In the genomic region with DNA sequence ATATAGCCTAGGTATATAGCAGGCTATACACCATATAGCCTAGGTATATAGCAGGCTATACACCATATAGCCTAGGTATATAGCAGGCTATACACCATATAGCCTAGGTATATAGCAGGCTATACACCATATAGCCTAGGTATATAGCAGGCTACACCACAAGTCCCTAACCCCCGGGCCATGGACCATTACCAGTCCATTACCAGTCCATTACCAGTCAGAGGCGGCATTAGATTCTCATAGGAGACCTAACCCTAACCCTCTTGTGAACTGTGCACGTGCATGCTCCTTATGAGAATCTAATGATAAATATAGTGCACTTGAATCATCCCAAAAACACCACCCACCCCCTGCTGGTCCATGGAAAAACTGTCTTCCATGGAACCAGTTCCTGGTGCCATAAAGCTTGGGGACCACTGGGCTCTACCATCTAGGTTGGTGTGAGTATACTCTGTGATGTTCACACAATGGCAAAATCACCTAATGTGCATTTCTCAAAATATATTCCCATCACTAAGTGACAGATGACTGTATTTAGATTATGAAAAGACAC, we compare ENCODE assay signal across 18 cellular contexts. TPM values are rescaled to one million over a fixed set of nuclear protein-coding genes. Genes with fewer than 3 reads are reported as not detected.
DNase-seq lines count a peak whose midpoint lies in the region; ATAC-seq and TF ChIP-seq lines count a peak whose summit lies in the region.
"Had no signal": no experiment of that assay in that cellular context is flagged by ENCODE, and none has a peak within 500 bp of the region (broad histone marks: within the 10 kb centered on the region; RNA-seq: fewer than 3 reads in every experiment).

No MANE protein-coding gene starts in this region.

- POLR2A ChIA-PET in CD4-positive, alpha-beta memory T cell (lab: Charles Lee; ENCODE audit: partially characterized antibody): interaction anchor here (0.6 to 2.3 kb wide), 3 partner anchors 11 to 110 kb away, joined by 3 to 7 read pairs (median 3); partner anchors contain the start of gene RRAGA
- POLR2A ChIA-PET in naive thymus-derived CD8-positive, alpha-beta T cell (lab: Charles Lee): interaction anchor here (0.9 kb wide), 1 partner anchor 62 kb away, joined by 3 read pairs; no protein-coding TSS in a partner anchor

- H3K4me1 Mint-ChIP-seq in CD4-positive, alpha-beta memory T cell: peaks cover 25 to 64% (median 47%) of the 10 kb centered on the region in 4 donors
- peaks cover 3% of the 10 kb centered on the region for H3K4me1 Mint-ChIP-seq in endodermal cell
- peaks cover 11 to 53% (median 48%) of the 10 kb centered on the region in 4 donors for H3K4me1 Mint-ChIP-seq in naive thymus-derived CD8-positive, alpha-beta T cell

- H3K36me3 ChIP-seq in CD4-positive, alpha-beta memory T cell (ENCODE audit: insufficient read depth, low read length): peaks cover 45% of the 10 kb centered on the region
- H3K36me3 ChIP-seq in endodermal cell (ENCODE audit: control insufficient read depth, insufficient read depth, low read length): peaks cover 66% of the 10 kb centered on the region

- H3K4me1 ChIP-seq in CD4-positive, alpha-beta memory T cell (ENCODE audit: insufficient read depth, low read length): peaks cover 44% of the 10 kb centered on the region
- H3K4me1 ChIP-seq in endodermal cell (ENCODE audit: control insufficient read depth, insufficient read depth, low read length): no peaks in the 10 kb centered on the region

- peak; percentile 17 for TF ChIP-seq CTCF in HFF-Myc (IDR thresholded peaks at IDR 0.05; ENCODE audit: low read depth, low read length, missing control alignments)
- peak; percentile 22 for TF ChIP-seq CTCF in endodermal cell (conservative IDR thresholded peaks at IDR 0.05)

- H3K4me3 Mint-ChIP-seq in CD4-positive, alpha-beta memory T cell: no peak overlapping the region
- H3K4me3 Mint-ChIP-seq in endodermal cell: no peak overlapping the region
- H3K4me3 Mint-ChIP-seq in naive thymus-derived CD8-positive, alpha-beta T cell: peak overlapping the region in 3 of 10 donors; percentile 10 to 64 (median 38)
- H3K4me3 Mint-ChIP-seq: dendritic cell treated with granulocyte-macrophage colony-stimulating factor and Interleukin-4, amounts not matched to agents 40 ng/mL and 50 ng/mL, for 4 days; stimulated activated naive B cell treated with anti-CD40 and anti-IgM and Interleukin-4, amounts not matched to agents 10 μg/mL and 1 μg/mL and 100 μg/mL, for 72 hours had no signal

- H3K9ac ChIP-seq in endodermal cell (ENCODE audit: extremely low read depth, low read length, poor library complexity, severe bottlenecking): no peak overlapping the region
- H3K9ac ChIP-seq: KMS-11 had no signal

- H3K27me3 Mint-ChIP-seq in CD4-positive, alpha-beta memory T cell: no peaks in the 10 kb centered on the region
- H3K27me3 Mint-ChIP-seq in endodermal cell (ENCODE audit: insufficient read depth): no peaks in the 10 kb centered on the region
- no peaks in the 10 kb centered on the region for H3K27me3 Mint-ChIP-seq in naive thymus-derived CD8-positive, alpha-beta T cell
- H3K27me3 Mint-ChIP-seq: dendritic cell treated with granulocyte-macrophage colony-stimulating factor and Interleukin-4, amounts not matched to agents 40 ng/mL and 50 ng/mL, for 4 days; stimulated activated naive B cell treated with anti-CD40 and anti-IgM and Interleukin-4, amounts not matched to agents 10 μg/mL and 1 μg/mL and 100 μg/mL, for 72 hours had no signal

- no peaks in the 10 kb centered on the region for H3K9me3 Mint-ChIP-seq in CD4-positive, alpha-beta memory T cell
- H3K9me3 Mint-ChIP-seq in endodermal cell: no peaks in the 10 kb centered on the region
- no peaks in the 10 kb centered on the region for H3K9me3 Mint-ChIP-seq in naive thymus-derived CD8-positive, alpha-beta T cell
- H3K9me3 Mint-ChIP-seq: dendritic cell treated with granulocyte-macrophage colony-stimulating factor and Interleukin-4, amounts not matched to agents 40 ng/mL and 50 ng/mL, for 4 days; stimulated activated naive B cell treated with anti-CD40 and anti-IgM and Interleukin-4, amounts not matched to agents 10 μg/mL and 1 μg/mL and 100 μg/mL, for 72 hours had no signal

- H3K27ac ChIP-seq in CD4-positive, alpha-beta memory T cell (ENCODE audit: low read depth, low read length): no peak overlapping the region
- no peak overlapping the region for H3K27ac ChIP-seq in endodermal cell (ENCODE audit: low read depth, low read length)
- H3K27ac ChIP-seq: KMS-11, transverse colon had no signal

- WGBS in endodermal cell (ENCODE audit: insufficient coverage in 1 of 2, insufficient read length in 1 of 2), 2 experiments: 97 to 100% methylated on average over 2 to 3 of the region's 3 CpGs

- H3K27ac Mint-ChIP-seq in CD4-positive, alpha-beta memory T cell: peak overlapping the region in 5 of 7 donors; percentile 31 to 95 (median 84)
- H3K27ac Mint-ChIP-seq in endodermal cell: no peak overlapping the region
- peak overlapping the region in 7 of 10 donors; percentile 27 to 98 (median 90) for H3K27ac Mint-ChIP-seq in naive thymus-derived CD8-positive, alpha-beta T cell
- H3K27ac Mint-ChIP-seq: dendritic cell treated with granulocyte-macrophage colony-stimulating factor and Interleukin-4, amounts not matched to agents 40 ng/mL and 50 ng/mL, for 4 days; stimulated activated naive B cell treated with anti-CD40 and anti-IgM and Interleukin-4, amounts not matched to agents 10 μg/mL and 1 μg/mL and 100 μg/mL, for 72 hours had no signal

- H3K36me3 Mint-ChIP-seq in CD4-positive, alpha-beta memory T cell: peaks cover 57 to 72% of the 10 kb centered on the region in 2 donors
- H3K36me3 Mint-ChIP-seq in endodermal cell (ENCODE audit: low read depth): peaks cover 68% of the 10 kb centered on the region
- H3K36me3 Mint-ChIP-seq in naive thymus-derived CD8-positive, alpha-beta T cell: peaks cover 5 to 69% (median 30%) of the 10 kb centered on the region in 3 donors

- intact Hi-C loops in CD4-positive, alpha-beta memory T cell (cut with micrococcal nuclease): no loop called here

- no peaks in the 10 kb centered on the region for H3K27me3 ChIP-seq in CD4-positive, alpha-beta memory T cell (ENCODE audit: insufficient read depth, low read length)
- H3K27me3 ChIP-seq in endodermal cell (ENCODE audit: control insufficient read depth, insufficient read depth, low read length, poor library complexity, severe bottlenecking): no peaks in the 10 kb centered on the region
- H3K27me3 ChIP-seq: transverse colon had no signal

- DNase-seq in CD4-positive, alpha-beta memory T cell: no peak
- no peak for DNase-seq in HFF-Myc (ENCODE audit: extremely low read depth, low read depth)
- DNase-seq in endodermal cell: no peak
- DNase-seq in naive thymus-derived CD8-positive, alpha-beta T cell: no peak
- DNase-seq in stimulated activated CD8-positive, alpha-beta memory T cell treated with anti-CD3 and anti-CD28 coated beads, Interleukin-4, amount 100 ng/mL, for 48 hours: no peak
- DNase-seq in DMS 273 treated with DMSO at 0.1 percent for 48 hours (lab: John Stamatoyannopoulos, UW): no peak
- DNase-seq in SW 1271 (lab: John Stamatoyannopoulos, UW): no peak
- DNase-seq: activated naive CD4-positive, alpha-beta T cell treated with anti-CD3 and anti-CD28 coated beads, Interleukin-2, amount 50 U/mL, for 16 hours; AML-193; EL; left colon; NCI-H1092 treated with DMSO at 0.1 percent for 48 hours; NCI-H2081 treated with DMSO at 0.1 percent for 48 hours; stimulated activated naive B cell treated with anti-CD40 and anti-IgM and Interleukin-4, amounts not matched to agents 10 μg/mL and 1 μg/mL and 100 μg/mL, for 72 hours; transverse colon had no signal

- H3K9me3 ChIP-seq in CD4-positive, alpha-beta memory T cell (ENCODE audit: control insufficient read depth in 1 of 2, low read length in 2 of 2): no peaks in the 10 kb centered on the region
- H3K9me3 ChIP-seq in endodermal cell (ENCODE audit: control insufficient read depth, low read length): no peaks in the 10 kb centered on the region
- H3K9me3 ChIP-seq: transverse colon had no signal

- CTCF ChIA-PET in CD4-positive, alpha-beta memory T cell (lab: Charles Lee; ENCODE audit: partially characterized antibody): interaction anchor here (0.7 to 4.9 kb wide), 5 partner anchors 10 to 342 kb away, joined by 4 to 23 read pairs (median 5); no protein-coding TSS in a partner anchor

- no peak for ATAC-seq in naive thymus-derived CD8-positive, alpha-beta T cell
- ATAC-seq: left colon; sciatic nerve; stimulated activated naive B cell treated with anti-CD40 and anti-IgM and Interleukin-4, amounts not matched to agents 10 μg/mL and 1 μg/mL and 100 μg/mL, for 72 hours had no signal

- no peak overlapping the region for H3K4me3 ChIP-seq in CD4-positive, alpha-beta memory T cell (ENCODE audit: low read length in 2 of 2)
- no peak overlapping the region for H3K4me3 ChIP-seq in HFF-Myc (replicated peaks; ENCODE audit: low read depth, low read length)
- no peak overlapping the region for H3K4me3 ChIP-seq in endodermal cell (ENCODE audit: low read length)
- H3K4me3 ChIP-seq: transverse colon had no signal

RNA-seq across cellular contexts. Expression of gene PLIN2, which starts 4.7 kb away (rescaled TPM):
- total RNA-seq in CD4-positive, alpha-beta memory T cell: 10 to 100 TPM; 52.6 to 57.7 TPM
- 100 to 1,000 TPM; 102 to 148 TPM for polyA plus RNA-seq in CD4-positive, alpha-beta memory T cell
- 10 to 100 TPM; 30.1 to 33.3 TPM for total RNA-seq in endodermal cell
- 54.7 TPM for polyA plus RNA-seq in endodermal cell (2013, experiment 1 of 2)
- 48.9 TPM for polyA plus RNA-seq in endodermal cell (2013, experiment 2 of 2)
- 10 to 100 TPM; 50.3 to 53.0 TPM for total RNA-seq in naive thymus-derived CD8-positive, alpha-beta T cell
- polyA plus RNA-seq in naive thymus-derived CD8-positive, alpha-beta T cell: 100 to 1,000 TPM in 1 of 3 donors, 10 to 100 TPM in 2; 62.7 to 105 (median 65.7) TPM

RNA-seq across cellular contexts. Expression of gene HAUS6, which starts 19.9 kb away (rescaled TPM):
- total RNA-seq in CD4-positive, alpha-beta memory T cell: 10 to 100 TPM; 19.4 to 20.9 TPM
- 1 to 10 TPM; 6.7 to 7.6 TPM for polyA plus RNA-seq in CD4-positive, alpha-beta memory T cell
- total RNA-seq in endodermal cell: 10 to 100 TPM; 26.3 to 45.4 TPM
- polyA plus RNA-seq in endodermal cell (2013, experiment 1 of 2): 32.4 TPM
- polyA plus RNA-seq in endodermal cell (2013, experiment 2 of 2): 34.4 TPM
- total RNA-seq in naive thymus-derived CD8-positive, alpha-beta T cell: 10 to 100 TPM; 22.1 TPM
- polyA plus RNA-seq in naive thymus-derived CD8-positive, alpha-beta T cell: 1 to 10 TPM; 4.6 to 5.2 (median 4.7) TPM
